In genomic region chr7:114082567-114082933, GRCh38 we compare ENCODE assay signal across 10 cellular contexts.
DNase-seq lines count a peak whose midpoint lies in the region; ATAC-seq and TF ChIP-seq lines count a peak whose summit lies in the region.
"Had no signal": no experiment of that assay in that cellular context is flagged by ENCODE, and none has a peak within 500 bp of the region (broad histone marks: within the 10 kb centered on the region; RNA-seq: fewer than 3 reads in every experiment).

No MANE protein-coding gene starts in this region.

- intact Hi-C loops in left lung (cut with DNase I) = no loop called here
- intact Hi-C loops in stomach (cut with DNase I; ENCODE audit: low total_unique reads) = no loop called here

- 12 to 19% (median 15%) methylated on average over 15 of the region's 15 CpGs for WGBS in stomach, 5 donors

- no peak for TF ChIP-seq POLR2A in stomach (IDR thresholded peaks at IDR 0.05)

- no peaks in the 10 kb centered on the region for H3K36me3 ChIP-seq in adipocyte (ENCODE audit: control insufficient read depth, insufficient read depth, low read length, severe bottlenecking)
- H3K36me3 ChIP-seq in left lung = no peaks in the 10 kb centered on the region
- no peaks in the 10 kb centered on the region for H3K36me3 ChIP-seq in stomach
- H3K36me3 ChIP-seq: cardiac muscle cell had no signal

- no peak overlapping the region for H3K27ac ChIP-seq in left lung
- peak overlapping the region in 4 of 5 donors; percentile 84 to 93 (median 89) for H3K27ac ChIP-seq in stomach
- H3K27ac ChIP-seq: cardiac muscle cell had no signal

- H3K9ac ChIP-seq in adipocyte (ENCODE audit: low read length) = peak overlapping the region; percentile 84

- peak overlapping the region; percentile 93 for H3K4me3 ChIP-seq in adipocyte (ENCODE audit: low read length)
- H3K4me3 ChIP-seq in left lung = peak overlapping the region; percentile 14 to 24
- H3K4me3 ChIP-seq in stomach = peak overlapping the region; percentile 34 to 87 (median 72)

- TF ChIP-seq CTCF in left lung (IDR thresholded peaks at IDR 0.05) (no peak), stomach (IDR thresholded peaks at IDR 0.05) (no peak), GM10248 (IDR thresholded peaks at IDR 0.05; ENCODE audit: control extremely low read depth, extremely low read depth, low read depth, missing control alignments) (no peak)

- POLR2A ChIA-PET in GM10248 (lab: Yijun Ruan, JAX) = no interaction called here

- ATAC-seq in left lung (no peak), HG03442 (IDR thresholded peaks at IDR 0.05; ENCODE audit: unreplicated experiment) (no peak), HG02798 (IDR thresholded peaks at IDR 0.05; ENCODE audit: poor library complexity, unreplicated experiment) (no peak)
- ATAC-seq: stimulated activated naive B cell treated with anti-CD40 and anti-IgM and Interleukin-4, amounts not matched to agents 10 μg/mL and 1 μg/mL and 100 μg/mL, for 72 hours had no signal

- CTCF ChIA-PET in GM10248 (lab: Yijun Ruan, JAX) = interaction anchor here (1.7 to 2.9 kb wide), 4 partner anchors 9 to 1768 kb away, joined by 5 to 20 read pairs (median 7); no protein-coding TSS in a partner anchor

- H3K4me1 ChIP-seq in adipocyte (ENCODE audit: control insufficient read depth, insufficient read depth, low read length) (peaks cover 16% of the 10 kb centered on the region), left lung (peaks cover 0 to 35% of the 10 kb centered on the region in 2 donors), stomach (peaks cover 21 to 57% (median 49%) of the 10 kb centered on the region in 4 donors)

- TF ChIP-seq EP300 in stomach (IDR thresholded peaks at IDR 0.05) = no peak

- H3K9me3 ChIP-seq in adipocyte (ENCODE audit: control insufficient read depth, low read length) (no peaks in the 10 kb centered on the region), left lung (no peaks in the 10 kb centered on the region), stomach (peaks cover 0 to 4% (median 0%) of the 10 kb centered on the region in 4 donors)

- H3K27me3 ChIP-seq in adipocyte (replicated peaks; ENCODE audit: control insufficient read depth, insufficient read depth, low read length) (no peaks in the 10 kb centered on the region), left lung (peaks cover 25 to 97% of the 10 kb centered on the region in 2 donors), stomach (peaks cover 0 to 61% (median 59%) of the 10 kb centered on the region in 3 donors)

- DNase-seq in DMS53 (lab: John Stamatoyannopoulos, UW) = peak; percentile 74
- DNase-seq in DMS53 treated with DMSO at 0.1 percent for 48 hours (lab: John Stamatoyannopoulos, UW; ENCODE audit: unreplicated experiment) = no peak
- DNase-seq in adipocyte (ENCODE audit: low read depth) = no peak
- no peak for DNase-seq in left lung
- no peak for DNase-seq in stomach
- no peak for DNase-seq in GM10248 (ENCODE audit: extremely low spot score)
- DNase-seq: stimulated activated naive B cell treated with anti-CD40 and anti-IgM and Interleukin-4, amounts not matched to agents 10 μg/mL and 1 μg/mL and 100 μg/mL, for 72 hours had no signal

Comparison
In these comparisons a context has a peak if more than half of its experiments do, and no peak if none do; other contexts are left out.
1. H3K4me3 ChIP-seq: peak in every context shown above with its lines; median percentile 93 in adipocyte; 72 in stomach; 19 in left lung.
2. H3K27ac ChIP-seq: peak in stomach (4 of 5); none in left lung (0 of 2).